In the genomic region with DNA sequence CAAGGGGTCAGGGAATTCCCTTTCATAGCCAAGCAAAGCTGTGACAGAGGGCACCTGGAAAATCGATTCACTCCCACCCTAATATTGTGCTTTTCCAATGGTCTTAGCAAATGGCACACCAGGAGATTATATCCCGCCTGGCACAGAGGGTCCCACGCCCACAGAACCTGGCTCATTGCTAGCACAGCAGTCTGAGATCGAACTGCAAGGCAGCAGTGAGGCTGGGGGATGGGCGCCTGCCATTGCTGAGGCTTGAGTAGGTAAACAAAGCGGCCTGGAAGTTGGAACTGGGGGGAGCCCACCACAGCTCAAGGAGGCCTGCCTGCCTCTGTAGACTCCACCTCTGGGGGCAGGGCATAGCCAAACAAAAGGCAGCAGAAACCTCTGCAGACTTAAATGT, we compare ENCODE assay signal across 3 cellular contexts.
DNase-seq lines count a peak whose midpoint lies in the region; ATAC-seq and TF ChIP-seq lines count a peak whose summit lies in the region.
"Not testable (repeated sequence)": the region's sequence is repeated elsewhere in the genome, so short reads cannot be mapped to it uniquely, and the experiment has no call there.

No MANE protein-coding gene starts in this region.

- H3K9ac ChIP-seq in neuronal stem cell (ENCODE audit: low read depth, low read length, poor library complexity): not testable (repeated sequence)

- H2BK12ac ChIP-seq in neuronal stem cell (ENCODE audit: low read length): not testable (repeated sequence)

- not testable (repeated sequence) for H2BK120ac ChIP-seq in neuronal stem cell (ENCODE audit: low read depth, low read length)

- H3K9me3 ChIP-seq in lower lobe of right lung; neuronal stem cell (replicated peaks in 1 of 2; ENCODE audit: control insufficient read depth in 2 of 2, insufficient read depth in 1 of 2, low read depth in 1 of 2, low read length in 2 of 2): not testable (repeated sequence)

- not testable (repeated sequence) for H3K79me1 ChIP-seq in neuronal stem cell (ENCODE audit: low read depth, low read length)

- not testable (repeated sequence) for ATAC-seq in lower lobe of right lung

- H3K18ac ChIP-seq in neuronal stem cell (ENCODE audit: low read length): not testable (repeated sequence)

- peak overlapping the region; percentile 40 for H2AFZ ChIP-seq in neuronal stem cell (ENCODE audit: low read length)

- not testable (repeated sequence) for H3K4me2 ChIP-seq in neuronal stem cell (ENCODE audit: insufficient read depth, low read length, poor library complexity, severe bottlenecking)

- no CpG with 5 or more reads among the region's 6 CpGs for WGBS in neuronal stem cell (ENCODE audit: extremely low coverage in 2 of 2, insufficient read length in 2 of 2, insufficient replicate concordance in 1 of 2), 2 donors

- H2AK5ac ChIP-seq in neuronal stem cell (ENCODE audit: low read depth, low read length): not testable (repeated sequence)

- H3K23ac ChIP-seq in neuronal stem cell (ENCODE audit: low read depth, low read length, poor library complexity): not testable (repeated sequence)

- intact Hi-C loops in lower lobe of right lung (cut with DNase I): not testable (repeated sequence)

- not testable (repeated sequence) for H3K27me3 Mint-ChIP-seq in chondrocyte (ENCODE audit: low read depth)

- TF ChIP-seq CTCF in chondrocyte (IDR thresholded peaks at IDR 0.05); lower lobe of right lung (IDR thresholded peaks at IDR 0.05): not testable (repeated sequence)

- not testable (repeated sequence) for H3K27me3 ChIP-seq in lower lobe of right lung (ENCODE audit: low read depth); neuronal stem cell (ENCODE audit: control insufficient read depth in 3 of 3, insufficient read depth in 3 of 3, low read depth in 1 of 3, low read length in 3 of 3)

- not testable (repeated sequence) for H2BK5ac ChIP-seq in neuronal stem cell (ENCODE audit: low read length)

- peaks cover 10% of the 10 kb centered on the region for H3K9me3 Mint-ChIP-seq in chondrocyte (ENCODE audit: low read depth)

- H3K36me3 ChIP-seq in lower lobe of right lung; neuronal stem cell (replicated peaks in 1 of 2; ENCODE audit: control insufficient read depth in 2 of 2, insufficient read depth in 2 of 2, low read length in 2 of 2): not testable (repeated sequence)

- not testable (repeated sequence) for H3K4me3 Mint-ChIP-seq in chondrocyte (ENCODE audit: unreplicated experiment)

- H4K91ac ChIP-seq in neuronal stem cell (ENCODE audit: low read depth, low read length, poor library complexity): not testable (repeated sequence)

- not testable (repeated sequence) for H3K4me1 ChIP-seq in lower lobe of right lung; neuronal stem cell (ENCODE audit: control insufficient read depth in 2 of 2, insufficient read depth in 1 of 2, low read depth in 1 of 2, low read length in 2 of 2)

- H3K4me3 ChIP-seq in lower lobe of right lung; neuronal stem cell (ENCODE audit: low read length in 2 of 2): not testable (repeated sequence)

- not testable (repeated sequence) for H3K14ac ChIP-seq in neuronal stem cell (ENCODE audit: low read length)

- H3K27ac Mint-ChIP-seq in chondrocyte (ENCODE audit: unreplicated experiment): not testable (repeated sequence)

- peak; percentile 86 for DNase-seq in chondrocyte (ENCODE audit: low spot score)
- peak; percentile 38 for DNase-seq in lower lobe of right lung
- DNase-seq in neuronal stem cell (ENCODE audit: low spot score): not testable (repeated sequence)

- not testable (repeated sequence) for H3K4me1 Mint-ChIP-seq in chondrocyte (ENCODE audit: low read depth)

- H4K8ac ChIP-seq in neuronal stem cell (ENCODE audit: low read depth, low read length): not testable (repeated sequence)

- not testable (repeated sequence) for H3K27ac ChIP-seq in lower lobe of right lung; neuronal stem cell (replicated peaks; ENCODE audit: low read length)

- H2BK15ac ChIP-seq in neuronal stem cell (ENCODE audit: low read length): not testable (repeated sequence)

- not testable (repeated sequence) for H3K4ac ChIP-seq in neuronal stem cell (ENCODE audit: low read length)

- not testable (repeated sequence) for H3K36me3 Mint-ChIP-seq in chondrocyte (ENCODE audit: low read depth)
